11 cellular contexts compared by ENCODE assay signal in genomic region chr17:31490991-31491793, GRCh38.
A peak's percentile ranks its signal among the peaks of the same experiment; 100 is the strongest.
DNase-seq lines count a peak whose midpoint lies in the region; ATAC-seq and TF ChIP-seq lines count a peak whose summit lies in the region.
"Had no signal": no experiment of that assay in that cellular context is flagged by ENCODE, and none has a peak within 500 bp of the region (broad histone marks: within the 10 kb centered on the region; RNA-seq: fewer than 3 reads in every experiment).

No MANE protein-coding gene starts in this region.

- H3K9ac ChIP-seq in colonic mucosa (ENCODE audit: low read depth in 2 of 2, low read length in 2 of 2): peak overlapping the region; percentile 55 to 58

- no peak for TF ChIP-seq CTCF in colonic mucosa (IDR thresholded peaks at IDR 0.05)

- DNase-seq in activated T-cell treated with anti-CD3 and anti-CD28 coated beads, Interleukin-2, amount 50 U/mL, for 72 hours: no peak
- no peak for DNase-seq in activated T-cell treated with anti-CD3 and anti-CD28 coated beads, Interleukin-2, amount 50 U/mL, for 48 hours
- DNase-seq in NAMALWA (ENCODE audit: low spot score) (peak; percentile 76), colonic mucosa (peak; percentile 42), NCI-H1048 (lab: John Stamatoyannopoulos, UW) (no peak)
- DNase-seq in stimulated activated naive CD8-positive, alpha-beta T cell treated with anti-CD3 and anti-CD28 coated beads, Interleukin-15, amount 100 ng/mL, for 72 hours: no peak
- DNase-seq: amniotic stem cell, IMR-90 had no signal

- H3K27ac ChIP-seq in colonic mucosa: peak overlapping the region; percentile 51
- H3K27ac ChIP-seq: SJSA1 had no signal

- no peaks in the 10 kb centered on the region for H3K27me3 ChIP-seq in colonic mucosa

- H3K4me1 Mint-ChIP-seq in activated T-cell treated with anti-CD3 and anti-CD28 coated beads, Interleukin-2, amount 50 U/mL, for 72 hours (ENCODE audit: low read depth): peaks cover 87% of the 10 kb centered on the region
- peaks cover 88% of the 10 kb centered on the region for H3K4me1 Mint-ChIP-seq in stimulated activated naive CD8-positive, alpha-beta T cell treated with anti-CD3 and anti-CD28 coated beads, Interleukin-15, amount 100 ng/mL, for 72 hours

- H3K4me3 Mint-ChIP-seq in activated T-cell treated with anti-CD3 and anti-CD28 coated beads, Interleukin-2, amount 50 U/mL, for 72 hours: peak overlapping the region; percentile 89 to 95
- peak overlapping the region; percentile 26 to 93 for H3K4me3 Mint-ChIP-seq in stimulated activated naive CD8-positive, alpha-beta T cell treated with anti-CD3 and anti-CD28 coated beads, Interleukin-15, amount 100 ng/mL, for 72 hours

- no peak overlapping the region for H3K4me3 ChIP-seq in colonic mucosa
- H3K4me3 ChIP-seq: SJSA1 had no signal

- H3K9me3 Mint-ChIP-seq in activated T-cell treated with anti-CD3 and anti-CD28 coated beads, Interleukin-2, amount 50 U/mL, for 72 hours: no peaks in the 10 kb centered on the region
- no peaks in the 10 kb centered on the region for H3K9me3 Mint-ChIP-seq in stimulated activated naive CD8-positive, alpha-beta T cell treated with anti-CD3 and anti-CD28 coated beads, Interleukin-15, amount 100 ng/mL, for 72 hours

- H3K9me3 ChIP-seq in colonic mucosa: no peaks in the 10 kb centered on the region
- H3K9me3 ChIP-seq: SJSA1 had no signal

- intact Hi-C loops in colonic mucosa (cut with DNase I): no loop called here

- no peaks in the 10 kb centered on the region for H3K36me3 Mint-ChIP-seq in activated T-cell treated with anti-CD3 and anti-CD28 coated beads, Interleukin-2, amount 50 U/mL, for 72 hours (ENCODE audit: insufficient read depth in 2 of 2)

- no peaks in the 10 kb centered on the region for H3K36me3 ChIP-seq in colonic mucosa
- H3K36me3 ChIP-seq: SJSA1 had no signal

- no peaks in the 10 kb centered on the region for H3K27me3 Mint-ChIP-seq in activated T-cell treated with anti-CD3 and anti-CD28 coated beads, Interleukin-2, amount 50 U/mL, for 72 hours (ENCODE audit: low read depth)
- H3K27me3 Mint-ChIP-seq in stimulated activated naive CD8-positive, alpha-beta T cell treated with anti-CD3 and anti-CD28 coated beads, Interleukin-15, amount 100 ng/mL, for 72 hours: no peaks in the 10 kb centered on the region

- no peak for ATAC-seq in activated T-cell treated with anti-CD3 and anti-CD28 coated beads, Interleukin-2, amount 50 U/mL, for 72 hours (replicated peaks in 1 of 2)
- no peak for ATAC-seq in stimulated activated naive CD8-positive, alpha-beta T cell treated with anti-CD3 and anti-CD28 coated beads, Interleukin-15, amount 100 ng/mL, for 72 hours
- ATAC-seq in GM21360 (IDR thresholded peaks at IDR 0.05; ENCODE audit: unreplicated experiment) (no peak), HG03520 (IDR thresholded peaks at IDR 0.05; ENCODE audit: unreplicated experiment) (no peak)

- H3K4me1 ChIP-seq in colonic mucosa: peaks cover 44% of the 10 kb centered on the region

- peak overlapping the region; percentile 82 for H3K27ac Mint-ChIP-seq in activated T-cell treated with anti-CD3 and anti-CD28 coated beads, Interleukin-2, amount 50 U/mL, for 72 hours
- peak overlapping the region; percentile 10 to 87 for H3K27ac Mint-ChIP-seq in stimulated activated naive CD8-positive, alpha-beta T cell treated with anti-CD3 and anti-CD28 coated beads, Interleukin-15, amount 100 ng/mL, for 72 hours

Comparison
In these comparisons a context has a peak if more than half of its experiments do, and no peak if none do; other contexts are left out.
1. DNase-seq: peak in NAMALWA (single experiment) and colonic mucosa (single experiment); none in activated T-cell treated with anti-CD3 and anti-CD28 coated beads, Interleukin-2, amount 50 U/mL, for 72 hours (0 of 2), activated T-cell treated with anti-CD3 and anti-CD28 coated beads, Interleukin-2, amount 50 U/mL, for 48 hours (0 of 2), stimulated activated naive CD8-positive, alpha-beta T cell treated with anti-CD3 and anti-CD28 coated beads, Interleukin-15, amount 100 ng/mL, for 72 hours (0 of 2) and NCI-H1048 (single experiment).